ENCODE assay signal across 13 cellular contexts in the genomic region with DNA sequence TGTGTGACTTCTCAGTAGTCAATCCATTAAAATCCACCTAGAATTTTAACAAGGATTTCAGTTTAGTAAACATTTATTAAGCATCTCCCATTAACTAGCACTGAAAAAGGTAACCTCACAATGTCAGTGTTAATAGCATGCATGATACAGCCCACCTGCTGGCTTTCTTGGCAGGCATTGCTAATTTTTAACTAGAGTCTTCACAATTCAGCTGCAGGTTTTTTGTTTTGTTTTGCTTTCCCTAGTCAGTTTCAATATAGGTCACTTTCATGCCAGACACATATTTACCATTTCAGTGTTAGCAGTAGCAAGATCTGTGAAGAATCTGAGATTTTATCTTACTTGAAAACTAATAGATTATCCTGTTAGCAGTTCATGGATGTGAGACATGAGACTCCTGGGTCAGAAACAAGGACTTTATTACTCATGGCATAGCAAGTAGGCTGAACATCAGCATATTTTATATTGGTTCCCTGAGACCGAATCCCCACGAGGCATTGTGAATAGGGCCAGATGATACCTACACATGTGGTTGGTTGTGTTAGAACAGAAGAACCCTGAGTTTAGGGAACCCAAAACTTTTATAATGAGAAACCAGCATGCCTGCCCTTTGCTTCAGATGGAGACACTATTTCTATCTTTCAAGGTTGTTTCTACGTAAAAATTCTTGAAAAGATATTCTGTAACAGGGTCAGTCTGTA.
DNase-seq lines count a peak whose midpoint lies in the region; ATAC-seq and TF ChIP-seq lines count a peak whose summit lies in the region.
"Had no signal": no experiment of that assay in that cellular context is flagged by ENCODE, and none has a peak within 500 bp of the region (broad histone marks: within the 10 kb centered on the region; RNA-seq: fewer than 3 reads in every experiment).

No MANE protein-coding gene starts in this region.

- POLR2A ChIA-PET in RWPE1 (lab: Yijun Ruan, JAX; ENCODE audit: low non-redundant PET): no interaction called here

- intact Hi-C loops in transverse colon (cut with DNase I; ENCODE audit: low total_unique reads): no loop called here

- no peak for TF ChIP-seq POLR2A in transverse colon (IDR thresholded peaks at IDR 0.05)

- ATAC-seq in GM18868 (IDR thresholded peaks at IDR 0.05; ENCODE audit: unreplicated experiment): peak; percentile 66
- ATAC-seq in GM21515 (IDR thresholded peaks at IDR 0.05; ENCODE audit: unreplicated experiment): peak; percentile 83
- peak; percentile 96 for ATAC-seq in HG03025 (IDR thresholded peaks at IDR 0.05; ENCODE audit: low FRiP score, unreplicated experiment)

- TF ChIP-seq CTCF in transverse colon (IDR thresholded peaks at IDR 0.05) (no peak), RWPE1 (conservative IDR thresholded peaks at IDR 0.05; ENCODE audit: low read depth) (no peak), glutamatergic neuron (IDR thresholded peaks at IDR 0.05; ENCODE audit: partially characterized antibody, unreplicated experiment) (no peak)

- H3K4me1 Mint-ChIP-seq in glutamatergic neuron (ENCODE audit: low read depth, unreplicated experiment): no peaks in the 10 kb centered on the region
- H3K4me1 Mint-ChIP-seq: CD8-positive, alpha-beta memory T cell had no signal

- no peaks in the 10 kb centered on the region for H3K9me3 Mint-ChIP-seq in glutamatergic neuron (ENCODE audit: unreplicated experiment)

- in situ Hi-C loops in transverse colon (cut with MboI; ENCODE audit: low pct_ligation_motif_present in 1 of 4, low pct_unique_long_range_greater_than_20kb in 1 of 4, low sequenced_read_pairs in 3 of 4): no loop called here

- WGBS in transverse colon (ENCODE audit: low coverage in 1 of 2), 2 donors: 47 to 88% methylated on average over 3 of the region's 3 CpGs

- H3K36me3 Mint-ChIP-seq in glutamatergic neuron (ENCODE audit: unreplicated experiment): no peaks in the 10 kb centered on the region
- H3K36me3 Mint-ChIP-seq: CD8-positive, alpha-beta memory T cell had no signal

- CTCF ChIA-PET in RWPE1 (lab: Yijun Ruan, JAX): interaction anchor here (0.5 kb wide), 1 partner anchor 107 kb away, joined by 3 read pairs; no protein-coding TSS in a partner anchor

- TF ChIP-seq EP300 in transverse colon (IDR thresholded peaks at IDR 0.05; ENCODE audit: low read depth): no peak

- H3K27ac ChIP-seq in transverse colon (no peak overlapping the region), RWPE1 (no peak overlapping the region)

- H3K9me3 ChIP-seq in transverse colon: no peaks in the 10 kb centered on the region

- DNase-seq in NCI-H748 (lab: John Stamatoyannopoulos, UW; ENCODE audit: unreplicated experiment) (peak; percentile 50), transverse colon (no peak), RWPE1 (ENCODE audit: low spot score) (no peak), glutamatergic neuron (no peak), iPS-NIHi7 (ENCODE audit: extremely low spot score) (no peak)
- DNase-seq: activated CD4-positive, alpha-beta T cell treated with anti-CD3 and anti-CD28 coated beads for 48 hours; activated naive CD4-positive, alpha-beta T cell treated with Interleukin-2 at 50 U/mL for 16 hours; CD8-positive, alpha-beta memory T cell; NCI-H345 had no signal

- no peak overlapping the region for H3K4me3 ChIP-seq in transverse colon

- H3K4me3 Mint-ChIP-seq in glutamatergic neuron (ENCODE audit: unreplicated experiment): no peak overlapping the region
- H3K4me3 Mint-ChIP-seq: CD8-positive, alpha-beta memory T cell; nephron had no signal

- H3K27me3 Mint-ChIP-seq in glutamatergic neuron (ENCODE audit: unreplicated experiment): no peaks in the 10 kb centered on the region
- H3K27me3 Mint-ChIP-seq: CD8-positive, alpha-beta memory T cell had no signal

- no peaks in the 10 kb centered on the region for H3K36me3 ChIP-seq in transverse colon

- H3K27ac Mint-ChIP-seq in glutamatergic neuron (ENCODE audit: unreplicated experiment): no peak overlapping the region
- H3K27ac Mint-ChIP-seq: CD8-positive, alpha-beta memory T cell had no signal

- no peaks in the 10 kb centered on the region for H3K27me3 ChIP-seq in transverse colon

- no peaks in the 10 kb centered on the region for H3K4me1 ChIP-seq in transverse colon
